7 cellular contexts compared by ENCODE assay signal in the genomic region with DNA sequence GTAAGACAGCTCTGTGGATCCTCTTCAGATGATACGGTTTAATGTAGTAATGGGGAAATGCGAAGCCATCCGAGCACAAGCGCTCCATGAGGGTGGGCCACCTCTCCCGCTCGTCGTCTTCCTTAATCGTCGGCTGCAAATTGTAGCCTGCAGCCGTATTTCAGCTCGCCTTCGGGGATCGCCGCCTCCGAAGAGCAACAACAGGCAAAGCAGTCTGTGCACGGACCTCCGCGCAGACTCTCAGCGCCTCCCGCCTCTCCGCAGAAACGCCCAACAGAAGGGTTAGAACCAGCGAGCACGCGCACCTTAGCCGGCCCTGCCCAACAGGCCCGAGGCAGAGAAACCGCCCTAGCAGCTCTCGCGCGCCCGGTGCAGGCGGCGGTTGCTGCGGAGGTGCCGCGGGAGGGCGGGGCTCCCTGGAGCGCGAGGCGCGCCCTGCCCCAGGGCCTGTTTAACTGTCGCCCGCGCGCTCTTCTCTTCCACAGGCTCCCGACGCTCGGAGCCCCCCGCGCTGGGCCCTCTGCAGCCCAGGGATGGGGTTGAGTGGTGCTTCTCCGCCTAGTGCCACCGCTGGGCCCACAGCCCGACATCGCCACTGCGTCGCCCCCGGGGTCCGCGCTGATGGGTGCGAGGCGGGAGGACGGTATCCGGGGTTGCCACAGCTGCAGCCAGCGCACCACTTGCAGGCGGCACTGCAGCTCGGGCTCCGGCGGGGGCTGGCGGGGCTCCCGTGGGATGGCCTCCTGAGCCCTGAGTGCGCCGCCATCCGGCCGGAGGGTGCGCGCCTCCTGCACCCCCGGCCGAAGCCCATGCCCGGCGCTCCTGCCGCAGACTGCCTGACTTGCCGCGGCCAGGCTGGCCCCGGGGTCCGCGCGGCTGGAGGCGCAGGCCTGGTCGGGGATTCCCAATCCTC. TPM values are rescaled to one million over a fixed set of nuclear protein-coding genes. Genes with fewer than 3 reads are reported as not detected.
DNase-seq lines count a peak whose midpoint lies in the region; ATAC-seq and TF ChIP-seq lines count a peak whose summit lies in the region.
"Not testable (repeated sequence)": the region's sequence is repeated elsewhere in the genome, so short reads cannot be mapped to it uniquely, and the experiment has no call there.

Gene ANKRD36B, minus strand, starts transcription at position 280 of the 913 bp plus-strand sequence. Its CDS starts 192 bp downstream, at position 88.

- H3K4me3 Mint-ChIP-seq in endodermal cell: peak within 1 kb of the TSS; percentile 88

- DNase-seq in activated T-cell treated with anti-CD3 and anti-CD28 coated beads, Interleukin-2, amount 50 U/mL, for 1 hour: peak; percentile 67
- DNase-seq in endodermal cell: peak; percentile 90
- peak; percentile 29 to 66 (median 58) for DNase-seq in stimulated activated CD4-positive, alpha-beta T cell treated with anti-CD3 and anti-CD28 coated beads, Interleukin-12 subunit alpha, Interleukin-12 subunit beta, amount 100 ng/mL, for 48 hours (ENCODE audit: low read depth in 2 of 3, low spot score in 1 of 3)

- peak within 1 kb of the TSS; percentile 96 for H3K27ac Mint-ChIP-seq in endodermal cell

- not testable (repeated sequence) for H3K36me3 Mint-ChIP-seq in endodermal cell (ENCODE audit: low read depth)

- not testable (repeated sequence) for H3K27me3 ChIP-seq in OCI-LY3 (ENCODE audit: low read depth, low read length); endodermal cell (ENCODE audit: control insufficient read depth, insufficient read depth, low read length, poor library complexity, severe bottlenecking); liver (ENCODE audit: control insufficient read depth in 4 of 4, insufficient read depth in 4 of 4, low read length in 3 of 4)

- H3K9me3 Mint-ChIP-seq in endodermal cell: not testable (repeated sequence)

- not testable (repeated sequence) for TF ChIP-seq RAD21 in liver (IDR thresholded peaks at IDR 0.05)

- not testable (repeated sequence) for H3K79me2 ChIP-seq in OCI-LY3 (ENCODE audit: low read length)

- WGBS in endodermal cell (ENCODE audit: insufficient coverage in 1 of 2, insufficient read length in 1 of 2), 2 experiments: 0% methylated on average over 2 to 34 of the region's 90 CpGs
- WGBS in liver: under 1% methylated on average over 52 of the region's 90 CpGs

- H3K4me1 ChIP-seq in OCI-LY3 (ENCODE audit: low read length); endodermal cell (ENCODE audit: control insufficient read depth, insufficient read depth, low read length); liver (ENCODE audit: control insufficient read depth in 4 of 4, insufficient read depth in 4 of 4, low read length in 3 of 4): not testable (repeated sequence)

- peak within 1 kb of the TSS; percentile 90 for H2AFZ ChIP-seq in OCI-LY3 (ENCODE audit: low read depth, low read length)

- not testable (repeated sequence) for H3K36me3 ChIP-seq in OCI-LY3 (replicated peaks; ENCODE audit: low read depth, low read length); endodermal cell (ENCODE audit: control insufficient read depth, insufficient read depth, low read length); liver (ENCODE audit: control insufficient read depth in 4 of 4, insufficient read depth in 3 of 4, low read depth in 1 of 4, low read length in 3 of 4)

- H4K20me1 ChIP-seq in OCI-LY3 (ENCODE audit: insufficient read depth, low read length): not testable (repeated sequence)

- H3K9ac ChIP-seq in OCI-LY3 (ENCODE audit: low read length) (peak within 1 kb of the TSS; percentile 86), endodermal cell (ENCODE audit: extremely low read depth, low read length, poor library complexity, severe bottlenecking) (peak within 1 kb of the TSS; percentile 57), liver (ENCODE audit: low read depth in 1 of 2, low read length in 2 of 2) (peak within 1 kb of the TSS; percentile 60 to 79)

- not testable (repeated sequence) for H3K9me3 ChIP-seq in OCI-LY3 (ENCODE audit: insufficient read depth, low read length); endodermal cell (ENCODE audit: control insufficient read depth, low read length); liver (ENCODE audit: control insufficient read depth in 4 of 4, low read length in 3 of 4)

- not testable (repeated sequence) for TF ChIP-seq CTCF in OCI-LY3 (IDR thresholded peaks at IDR 0.05; ENCODE audit: low read depth, low read length); endodermal cell (conservative IDR thresholded peaks at IDR 0.05); liver (IDR thresholded peaks at IDR 0.05; ENCODE audit: low read depth, low read length, missing input control)

- H3K4me2 ChIP-seq in OCI-LY3 (ENCODE audit: low read length): peak within 1 kb of the TSS; percentile 81

- H3K27me3 Mint-ChIP-seq in endodermal cell (ENCODE audit: insufficient read depth): not testable (repeated sequence)

- peak within 1 kb of the TSS; percentile 94 for H3K4me3 ChIP-seq in OCI-LY3 (ENCODE audit: low read length)
- H3K4me3 ChIP-seq in endodermal cell (ENCODE audit: low read length): peak within 1 kb of the TSS; percentile 81
- H3K4me3 ChIP-seq in liver (ENCODE audit: low read depth in 1 of 3, low read length in 3 of 3): peak within 1 kb of the TSS; percentile 42 to 76 (median 59)

- H3K27ac ChIP-seq in OCI-LY3 (ENCODE audit: low read length) (peak within 1 kb of the TSS; percentile 81), endodermal cell (ENCODE audit: low read depth, low read length) (peak within 1 kb of the TSS; percentile 88), liver (ENCODE audit: low read depth in 1 of 2, low read length in 2 of 2) (peak within 1 kb of the TSS; percentile 86 to 94)

- H3K4me1 Mint-ChIP-seq in endodermal cell: not testable (repeated sequence)

- ATAC-seq in GM18519 (IDR thresholded peaks at IDR 0.05; ENCODE audit: low FRiP score, unreplicated experiment) (peak; percentile 39), HG02870 (IDR thresholded peaks at IDR 0.05; ENCODE audit: unreplicated experiment) (peak; percentile 63)

TF ChIP-seq in liver, 16 proteins besides CTCF, POLR2A, EP300 and RAD21:
- peak; percentile 27 for TF ChIP-seq YY1 (IDR thresholded peaks at IDR 0.05)

RNA-seq across cellular contexts. Expression of gene ANKRD36B, which starts in this region (rescaled TPM):
- 10 to 100 TPM; 41.8 to 53.9 TPM for total RNA-seq in endodermal cell
- 17.7 TPM for polyA plus RNA-seq in endodermal cell (2013, experiment 1 of 2)
- 15.6 TPM for polyA plus RNA-seq in endodermal cell (2013, experiment 2 of 2)
- 1 to 10 TPM; 6.5 to 9.2 TPM for total RNA-seq in liver
- polyA plus RNA-seq in liver: 1 to 10 TPM in 1 of 2 donors, under 1 TPM in 1; 0.58 to 3.4 TPM

Comparison
In these comparisons a context has a peak if more than half of its experiments do, and no peak if none do; other contexts are left out.
1. Peak in every context shown above with its lines: DNase-seq, ATAC-seq, H3K4me3 ChIP-seq and H3K27ac ChIP-seq.
2. RNA of gene ANKRD36B (total RNA-seq): 41.8 to 53.9 TPM in endodermal cell; 6.5 to 9.2 TPM in liver; every median in the first group is over 4 times any median in the second.